In the genomic region with DNA sequence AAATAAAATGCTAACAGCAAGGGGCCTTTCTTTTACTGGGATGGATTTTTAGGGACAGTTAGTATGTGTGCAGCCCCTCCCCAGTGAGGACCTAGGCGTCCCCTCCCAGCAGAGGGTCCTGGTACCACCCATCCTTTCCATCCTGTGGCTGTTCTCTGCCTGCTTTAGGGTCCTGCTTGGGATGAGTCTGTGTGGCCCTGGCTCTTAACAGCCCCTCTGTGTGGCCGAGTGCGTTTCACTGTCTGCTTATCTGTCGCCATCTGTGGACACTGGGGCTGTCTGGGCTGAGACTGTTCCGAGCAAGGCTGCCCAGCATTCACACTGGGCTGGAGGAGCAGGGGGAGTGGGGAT, we compare ENCODE assay signal across 1 cellular context.
TF ChIP-seq lines count a peak whose summit lies in the region.

No MANE protein-coding gene starts in this region.

TF ChIP-seq in HepG2, 621 proteins besides CTCF, POLR2A, EP300 and RAD21:
- TF ChIP-seq NR2F2 (IDR thresholded peaks at IDR 0.05; ENCODE audit: borderline replicate concordance, low read depth) (no peak), SP4 (CRISPR knock-in tag; IDR thresholded peaks at IDR 0.05) (peak; percentile 62; the same call in 1 of the 2 replicates), HMG20A (CRISPR knock-in tag; IDR thresholded peaks at IDR 0.05; ENCODE audit: borderline replicate concordance) (no peak), ZNF20 (CRISPR knock-in tag; IDR thresholded peaks at IDR 0.05) (no peak), HNRNPLL (IDR thresholded peaks at IDR 0.05; ENCODE audit: low read depth, low read length, poor library complexity, severe bottlenecking) (peak; percentile 21), ZNF180 (CRISPR knock-in tag; IDR thresholded peaks at IDR 0.05; ENCODE audit: borderline replicate concordance, low read depth) (no peak), SMAD1 (CRISPR knock-in tag; IDR thresholded peaks at IDR 0.05; ENCODE audit: borderline replicate concordance, low read depth) (0 out of 2 replicates have a peak, but pooled peaks have one; percentile 1), ZNF24 (IDR thresholded peaks at IDR 0.05) (no peak)
- TF ChIP-seq, protein P1, sequence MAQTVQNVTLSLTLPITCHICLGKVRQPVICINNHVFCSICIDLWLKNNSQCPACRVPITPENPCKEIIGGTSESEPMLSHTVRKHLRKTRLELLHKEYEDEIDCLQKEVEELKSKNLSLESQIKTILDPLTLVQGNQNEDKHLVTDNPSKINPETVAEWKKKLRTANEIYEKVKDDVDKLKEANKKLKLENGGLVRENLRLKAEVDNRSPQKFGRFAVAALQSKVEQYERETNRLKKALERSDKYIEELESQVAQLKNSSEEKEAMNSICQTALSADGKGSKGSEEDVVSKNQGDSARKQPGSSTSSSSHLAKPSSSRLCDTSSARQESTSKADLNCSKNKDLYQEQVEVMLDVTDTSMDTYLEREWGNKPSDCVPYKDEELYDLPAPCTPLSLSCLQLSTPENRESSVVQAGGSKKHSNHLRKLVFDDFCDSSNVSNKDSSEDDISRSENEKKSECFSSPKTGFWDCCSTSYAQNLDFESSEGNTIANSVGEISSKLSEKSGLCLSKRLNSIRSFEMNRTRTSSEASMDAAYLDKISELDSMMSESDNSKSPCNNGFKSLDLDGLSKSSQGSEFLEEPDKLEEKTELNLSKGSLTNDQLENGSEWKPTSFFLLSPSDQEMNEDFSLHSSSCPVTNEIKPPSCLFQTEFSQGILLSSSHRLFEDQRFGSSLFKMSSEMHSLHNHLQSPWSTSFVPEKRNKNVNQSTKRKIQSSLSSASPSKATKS (CRISPR knock-in tag; IDR thresholded peaks at IDR 0.05), result 0 out of 2 replicates have a peak, but pooled peaks have one; percentile 15
- TF ChIP-seq, protein P2, sequence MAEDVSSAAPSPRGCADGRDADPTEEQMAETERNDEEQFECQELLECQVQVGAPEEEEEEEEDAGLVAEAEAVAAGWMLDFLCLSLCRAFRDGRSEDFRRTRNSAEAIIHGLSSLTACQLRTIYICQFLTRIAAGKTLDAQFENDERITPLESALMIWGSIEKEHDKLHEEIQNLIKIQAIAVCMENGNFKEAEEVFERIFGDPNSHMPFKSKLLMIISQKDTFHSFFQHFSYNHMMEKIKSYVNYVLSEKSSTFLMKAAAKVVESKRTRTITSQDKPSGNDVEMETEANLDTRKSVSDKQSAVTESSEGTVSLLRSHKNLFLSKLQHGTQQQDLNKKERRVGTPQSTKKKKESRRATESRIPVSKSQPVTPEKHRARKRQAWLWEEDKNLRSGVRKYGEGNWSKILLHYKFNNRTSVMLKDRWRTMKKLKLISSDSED (CRISPR knock-in tag; IDR thresholded peaks at IDR 0.05), result no peak
- TF ChIP-seq, protein P3, sequence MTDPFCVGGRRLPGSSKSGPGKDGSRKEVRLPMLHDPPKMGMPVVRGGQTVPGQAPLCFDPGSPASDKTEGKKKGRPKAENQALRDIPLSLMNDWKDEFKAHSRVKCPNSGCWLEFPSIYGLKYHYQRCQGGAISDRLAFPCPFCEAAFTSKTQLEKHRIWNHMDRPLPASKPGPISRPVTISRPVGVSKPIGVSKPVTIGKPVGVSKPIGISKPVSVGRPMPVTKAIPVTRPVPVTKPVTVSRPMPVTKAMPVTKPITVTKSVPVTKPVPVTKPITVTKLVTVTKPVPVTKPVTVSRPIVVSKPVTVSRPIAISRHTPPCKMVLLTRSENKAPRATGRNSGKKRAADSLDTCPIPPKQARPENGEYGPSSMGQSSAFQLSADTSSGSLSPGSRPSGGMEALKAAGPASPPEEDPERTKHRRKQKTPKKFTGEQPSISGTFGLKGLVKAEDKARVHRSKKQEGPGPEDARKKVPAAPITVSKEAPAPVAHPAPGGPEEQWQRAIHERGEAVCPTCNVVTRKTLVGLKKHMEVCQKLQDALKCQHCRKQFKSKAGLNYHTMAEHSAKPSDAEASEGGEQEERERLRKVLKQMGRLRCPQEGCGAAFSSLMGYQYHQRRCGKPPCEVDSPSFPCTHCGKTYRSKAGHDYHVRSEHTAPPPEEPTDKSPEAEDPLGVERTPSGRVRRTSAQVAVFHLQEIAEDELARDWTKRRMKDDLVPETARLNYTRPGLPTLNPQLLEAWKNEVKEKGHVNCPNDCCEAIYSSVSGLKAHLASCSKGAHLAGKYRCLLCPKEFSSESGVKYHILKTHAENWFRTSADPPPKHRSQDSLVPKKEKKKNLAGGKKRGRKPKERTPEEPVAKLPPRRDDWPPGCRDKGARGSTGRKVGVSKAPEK (CRISPR knock-in tag; IDR thresholded peaks at IDR 0.05; ENCODE audit: borderline replicate concordance), result 0 out of 2 replicates have a peak, but pooled peaks have one; percentile 27
- TF ChIP-seq, protein P4, sequence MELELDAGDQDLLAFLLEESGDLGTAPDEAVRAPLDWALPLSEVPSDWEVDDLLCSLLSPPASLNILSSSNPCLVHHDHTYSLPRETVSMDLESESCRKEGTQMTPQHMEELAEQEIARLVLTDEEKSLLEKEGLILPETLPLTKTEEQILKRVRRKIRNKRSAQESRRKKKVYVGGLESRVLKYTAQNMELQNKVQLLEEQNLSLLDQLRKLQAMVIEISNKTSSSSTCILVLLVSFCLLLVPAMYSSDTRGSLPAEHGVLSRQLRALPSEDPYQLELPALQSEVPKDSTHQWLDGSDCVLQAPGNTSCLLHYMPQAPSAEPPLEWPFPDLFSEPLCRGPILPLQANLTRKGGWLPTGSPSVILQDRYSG (CRISPR knock-in tag; IDR thresholded peaks at IDR 0.05), result no peak
TF ChIP-seq in HepG2: peak in this region for 5.
